8 cellular contexts compared by ENCODE assay signal in genomic region chr10:135601-136464, GRCh38. TPM values are rescaled to one million over a fixed set of nuclear protein-coding genes. Genes with fewer than 3 reads are reported as not detected.
DNase-seq lines count a peak whose midpoint lies in the region; TF ChIP-seq lines count a peak whose summit lies in the region.

No MANE protein-coding gene starts in this region.

- no peaks in the 10 kb centered on the region for H3K36me3 ChIP-seq in H7 (replicated peaks; ENCODE audit: control insufficient read depth, insufficient read depth, low read length)

- peak overlapping the region; percentile 84 for H3K4me3 ChIP-seq in GM12875 (ENCODE audit: low read depth, low read length)
- H3K4me3 ChIP-seq in H7 (ENCODE audit: insufficient read depth, low read depth, low read length), result peak overlapping the region; percentile 69

- H3K27me3 ChIP-seq in H7 (ENCODE audit: control insufficient read depth, insufficient read depth, low read length), result peaks cover 9% of the 10 kb centered on the region; the same call in 1 of the 2 replicates

- DNase-seq in H7, result peak; percentile 76
- DNase-seq in M059J (ENCODE audit: low read depth), result peak; percentile 44
- DNase-seq in activated CD4-positive, alpha-beta T cell treated with anti-CD3 and anti-CD28 coated beads for 1 hour, result peak; percentile 50
- DNase-seq in cerebellar cortex (ENCODE audit: low spot score), result peak; percentile 53
- peak; percentile 69 for DNase-seq in kidney tubule cell (ENCODE audit: low spot score)
- DNase-seq in stimulated activated CD4-positive, alpha-beta T cell treated with anti-CD3 and anti-CD28 coated beads, Interleukin-1b, Interleukin-23, amount 100 ng/mL, for 24 hours (ENCODE audit: low read depth in 4 of 4, low spot score in 1 of 4), result peak; percentile 21 to 48 (median 36)
- DNase-seq in SKM-1 (lab: John Stamatoyannopoulos, UW; ENCODE audit: unreplicated experiment), result no peak

- TF ChIP-seq CTCF in GM12875 (IDR thresholded peaks at IDR 0.05; ENCODE audit: borderline replicate concordance, insufficient read depth, low read depth, low read length), result no peak

RNA-seq across cellular contexts. Expression of gene ZMYND11, which starts 0.6 kb away (rescaled TPM):
- total RNA-seq in H7 (2014; rRNA removed; shearing (Covaris generic)), result 18.8 and 24.4 TPM in 2 replicates
- total RNA-seq in M059J (2014; rRNA removed; shearing (Covaris generic)), result 14.7 and 20.3 TPM in 2 replicates
